ENCODE assay signal across 8 cellular contexts in the genomic region with DNA sequence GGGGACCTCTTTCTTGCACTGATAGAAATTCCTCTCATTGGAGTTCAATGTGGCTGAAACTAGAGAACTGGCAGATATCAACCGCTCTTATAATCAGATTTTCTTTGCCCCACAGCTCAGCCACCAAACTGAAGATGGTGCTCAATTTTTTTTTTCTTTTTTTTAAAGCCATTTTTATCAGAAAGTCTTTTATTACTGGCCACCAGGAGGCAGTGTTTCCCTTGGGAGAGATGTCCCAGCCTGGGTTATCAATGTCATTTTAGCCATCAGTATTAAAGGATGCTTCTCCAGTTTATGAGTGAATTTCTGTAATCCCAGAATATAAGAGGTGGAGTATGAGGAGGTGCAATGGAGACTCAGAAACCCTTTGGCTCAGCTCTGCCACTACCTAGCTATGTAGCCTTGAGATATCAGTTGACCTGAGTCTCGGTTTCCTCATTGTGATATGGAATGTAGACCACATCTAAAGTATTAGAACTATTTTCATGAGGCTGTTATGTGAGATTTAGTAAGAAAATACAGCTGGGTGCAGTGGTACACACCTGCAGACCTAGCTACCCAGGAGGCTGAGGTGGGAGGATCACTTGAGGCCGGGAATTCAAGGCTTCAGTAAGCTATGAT. TPM values are rescaled to one million over a fixed set of nuclear protein-coding genes. Genes with fewer than 3 reads are reported as not detected.
DNase-seq lines count a peak whose midpoint lies in the region; FAIRE-seq and TF ChIP-seq lines count a peak whose summit lies in the region.

No MANE protein-coding gene starts in this region.

- H3K36me3 Mint-ChIP-seq in activated naive CD4-positive, alpha-beta T cell treated with anti-CD3 and anti-CD28 coated beads, Interleukin-2, amount 10 ng/mL, durations not matched to agents 7 days and 5 days, result no peaks in the 10 kb centered on the region
- no peaks in the 10 kb centered on the region for H3K36me3 Mint-ChIP-seq in type B pancreatic cell

- H3K4me1 Mint-ChIP-seq in activated naive CD4-positive, alpha-beta T cell treated with anti-CD3 and anti-CD28 coated beads, Interleukin-2, amount 10 ng/mL, durations not matched to agents 7 days and 5 days, result peaks cover 68% of the 10 kb centered on the region
- no peaks in the 10 kb centered on the region for H3K4me1 Mint-ChIP-seq in type B pancreatic cell (ENCODE audit: unreplicated experiment)

- dilution Hi-C loops in keratinocyte (cut with MboI; ENCODE audit: extremely low pct_ligation_motif_present, low sequenced_read_pairs), result no loop called here

- H3K9me3 Mint-ChIP-seq in activated naive CD4-positive, alpha-beta T cell treated with anti-CD3 and anti-CD28 coated beads, Interleukin-2, amount 10 ng/mL, durations not matched to agents 7 days and 5 days, result no peaks in the 10 kb centered on the region
- H3K9me3 Mint-ChIP-seq in type B pancreatic cell, result no peaks in the 10 kb centered on the region

- peak; percentile 59 for TF ChIP-seq CTCF in GM12872 (IDR thresholded peaks at IDR 0.05; ENCODE audit: insufficient read depth, low read depth, low read length)
- TF ChIP-seq CTCF in keratinocyte (optimal IDR thresholded peaks at IDR 0.05 in 1 of 3, IDR thresholded peaks at IDR 0.05 in 1 of 3, conservative IDR thresholded peaks at IDR 0.05 in 1 of 3; ENCODE audit: extremely low read depth in 1 of 3, insufficient read depth in 2 of 3, low read length in 3 of 3), result peak; percentile 54 to 71 (median 56)
- TF ChIP-seq CTCF in type B pancreatic cell (conservative IDR thresholded peaks at IDR 0.05), result peak; percentile 80

- no peaks in the 10 kb centered on the region for H3K27me3 ChIP-seq in keratinocyte (ENCODE audit: control insufficient read depth, extremely low read depth, insufficient read depth, low read length)

- no peak overlapping the region for H3K4me3 ChIP-seq in keratinocyte (ENCODE audit: control insufficient read depth in 2 of 3, extremely low read depth in 1 of 3, insufficient read depth in 2 of 3, low read depth in 1 of 3, low read length in 3 of 3)

- no peak overlapping the region for H3K9ac ChIP-seq in keratinocyte (ENCODE audit: control insufficient read depth, extremely low read depth, insufficient read depth, low read length)

- no peaks in the 10 kb centered on the region for H3K4me1 ChIP-seq in keratinocyte (ENCODE audit: control insufficient read depth, extremely low read depth, insufficient read depth, low read length)

- CTCF ChIA-PET in activated naive CD4-positive, alpha-beta T cell treated with anti-CD3 and anti-CD28 coated beads, Interleukin-2, amount 10 ng/mL, durations not matched to agents 7 days and 5 days (lab: Charles Lee), result interaction anchor here (0.6 to 6.6 kb wide), 37 partner anchors 8 to 262 kb away, joined by 3 to 288 read pairs (median 5); partner anchors contain the start of genes CD244, ITLN1, ITLN2 and LY9

- no peak overlapping the region for H3K27ac Mint-ChIP-seq in activated naive CD4-positive, alpha-beta T cell treated with anti-CD3 and anti-CD28 coated beads, Interleukin-2, amount 10 ng/mL, durations not matched to agents 7 days and 5 days
- H3K27ac Mint-ChIP-seq in type B pancreatic cell, result no peak overlapping the region

- no peaks in the 10 kb centered on the region for H3K79me2 ChIP-seq in keratinocyte (ENCODE audit: control insufficient read depth, insufficient read depth, low read length)

- H3K27me3 Mint-ChIP-seq in activated naive CD4-positive, alpha-beta T cell treated with anti-CD3 and anti-CD28 coated beads, Interleukin-2, amount 10 ng/mL, durations not matched to agents 7 days and 5 days, result no peaks in the 10 kb centered on the region
- H3K27me3 Mint-ChIP-seq in type B pancreatic cell, result peaks cover 7% of the 10 kb centered on the region

- no peaks in the 10 kb centered on the region for H3K9me3 ChIP-seq in keratinocyte (ENCODE audit: control insufficient read depth, low read depth, low read length)

- no peaks in the 10 kb centered on the region for H3K9me1 ChIP-seq in keratinocyte (ENCODE audit: control insufficient read depth, extremely low read depth, insufficient read depth, low read length)

- H3K4me2 ChIP-seq in keratinocyte (ENCODE audit: control insufficient read depth, extremely low read depth, insufficient read depth, low read depth, low read length), result no peak overlapping the region

- no peak overlapping the region for H3K27ac ChIP-seq in keratinocyte (ENCODE audit: control insufficient read depth, insufficient read depth, low read length)

- peak; percentile 67 to 71 for DNase-seq in AML-193 (lab: John Stamatoyannopoulos, UW)
- peak; percentile 46 for DNase-seq in NCI-H748 (lab: John Stamatoyannopoulos, UW; ENCODE audit: unreplicated experiment)
- peak; percentile 66 for DNase-seq in activated naive CD4-positive, alpha-beta T cell treated with anti-CD3 and anti-CD28 coated beads, Interleukin-2, amount 10 ng/mL, durations not matched to agents 7 days and 5 days
- DNase-seq in keratinocyte (ENCODE audit: low read depth, low spot score), result no peak
- no peak for DNase-seq in type B pancreatic cell (ENCODE audit: extremely low spot score, unreplicated experiment)
- no peak for DNase-seq in amniotic stem cell (lab: John Stamatoyannopoulos, UW)
- DNase-seq in NK-92 treated with Interleukin-12 subunit alpha and Interleukin-12 subunit beta, amount 100 ng/mL, for 24 hours (lab: John Stamatoyannopoulos, UW), result no peak

- no peak overlapping the region for H2AFZ ChIP-seq in keratinocyte (ENCODE audit: control insufficient read depth, low read length)

- H3K36me3 ChIP-seq in keratinocyte (ENCODE audit: control insufficient read depth in 2 of 2, extremely low read depth in 1 of 2, insufficient read depth in 2 of 2, low read length in 2 of 2), result no peaks in the 10 kb centered on the region

- peak; percentile 26 for FAIRE-seq in keratinocyte (lab: Jason Lieb, UNC)

- H3K4me3 Mint-ChIP-seq in activated naive CD4-positive, alpha-beta T cell treated with anti-CD3 and anti-CD28 coated beads, Interleukin-2, amount 10 ng/mL, durations not matched to agents 7 days and 5 days, result no peak overlapping the region
- no peak overlapping the region for H3K4me3 Mint-ChIP-seq in type B pancreatic cell

- H4K20me1 ChIP-seq in keratinocyte (ENCODE audit: control insufficient read depth, extremely low read depth, insufficient read depth, low read length), result no peaks in the 10 kb centered on the region

RNA-seq across cellular contexts. Expression of gene CD244, which starts 27.6 kb away (rescaled TPM):
- 0.12 TPM in 1 of 3 replicates, not detected in the others for polyA plus RNA-seq in keratinocyte
- polyA plus RNA-seq in keratinocyte (2011; ENCODE audit: low read depth), result not detected
- 0.09 TPM in 1 of 2 replicates, not detected in the other for polyA plus RNA-seq in keratinocyte (2011; cell fraction: cytosol; rRNA removed)
- polyA plus RNA-seq in keratinocyte (2011; cell fraction: nucleus; rRNA removed), result 0.08 and 0.17 TPM in 2 replicates
- 0.06 TPM in 1 of 2 replicates, not detected in the other for polyA plus RNA-seq in keratinocyte (2012; ENCODE audit: low replicate concordance)
- 0.86 TPM in 1 of 3 replicates, not detected in the others for polyA minus RNA-seq in keratinocyte
- polyA minus RNA-seq in keratinocyte (2011; cell fraction: cytosol; rRNA and poly(A)+ RNA removed), result not detected
- polyA minus RNA-seq in keratinocyte (2011; cell fraction: nucleus; rRNA and poly(A)+ RNA removed), result not detected in 2 replicates
- total RNA-seq in type B pancreatic cell (ENCODE audit: low replicate concordance), result 0.50 and 0.56 TPM in 2 replicates

RNA-seq across cellular contexts. Expression of gene LY9, which starts 39.1 kb away (rescaled TPM):
- not detected in 3 replicates for polyA plus RNA-seq in keratinocyte
- not detected for polyA plus RNA-seq in keratinocyte (2011; ENCODE audit: low read depth)
- polyA plus RNA-seq in keratinocyte (2011; cell fraction: cytosol; rRNA removed), result 0.05 TPM in 1 of 2 replicates, not detected in the other
- polyA plus RNA-seq in keratinocyte (2011; cell fraction: nucleus; rRNA removed), result 0.04 TPM in 1 of 2 replicates, not detected in the other
- 0.23 TPM in 1 of 2 replicates, not detected in the other for polyA plus RNA-seq in keratinocyte (2012; ENCODE audit: low replicate concordance)
- not detected in 3 replicates for polyA minus RNA-seq in keratinocyte
- not detected for polyA minus RNA-seq in keratinocyte (2011; cell fraction: cytosol; rRNA and poly(A)+ RNA removed)
- not detected in 2 replicates for polyA minus RNA-seq in keratinocyte (2011; cell fraction: nucleus; rRNA and poly(A)+ RNA removed)
- total RNA-seq in type B pancreatic cell (ENCODE audit: low replicate concordance), result not detected in 2 replicates

RNA-seq across cellular contexts. Expression of gene ITLN1, which starts 49.9 kb away (rescaled TPM):
- polyA plus RNA-seq in keratinocyte, result not detected in 3 replicates
- polyA plus RNA-seq in keratinocyte (2011; ENCODE audit: low read depth), result not detected
- polyA plus RNA-seq in keratinocyte (2011; cell fraction: cytosol; rRNA removed), result not detected in 2 replicates
- not detected in 2 replicates for polyA plus RNA-seq in keratinocyte (2011; cell fraction: nucleus; rRNA removed)
- polyA plus RNA-seq in keratinocyte (2012; ENCODE audit: low replicate concordance), result not detected in 2 replicates
- polyA minus RNA-seq in keratinocyte, result not detected in 3 replicates
- polyA minus RNA-seq in keratinocyte (2011; cell fraction: cytosol; rRNA and poly(A)+ RNA removed), result not detected
- not detected in 2 replicates for polyA minus RNA-seq in keratinocyte (2011; cell fraction: nucleus; rRNA and poly(A)+ RNA removed)
- total RNA-seq in type B pancreatic cell (ENCODE audit: low replicate concordance), result 23.1 and 59.8 TPM in 2 replicates

Comparison
In these comparisons a context has a peak if more than half of its experiments do, and no peak if none do; other contexts are left out.
1. DNase-seq: peak in AML-193 (2 of 2), NCI-H748 (single experiment) and activated naive CD4-positive, alpha-beta T cell treated with anti-CD3 and anti-CD28 coated beads, Interleukin-2, amount 10 ng/mL, durations not matched to agents 7 days and 5 days (single experiment); none in keratinocyte (single experiment), type B pancreatic cell (single experiment), amniotic stem cell (single experiment) and NK-92 treated with Interleukin-12 subunit alpha and Interleukin-12 subunit beta, amount 100 ng/mL, for 24 hours (single experiment).
2. Peak in every context shown above with its lines, with median percentiles within 50 percentile points of each other: CTCF ChIP-seq.